ENCODE assay signal across 11 cellular contexts in the genomic region with DNA sequence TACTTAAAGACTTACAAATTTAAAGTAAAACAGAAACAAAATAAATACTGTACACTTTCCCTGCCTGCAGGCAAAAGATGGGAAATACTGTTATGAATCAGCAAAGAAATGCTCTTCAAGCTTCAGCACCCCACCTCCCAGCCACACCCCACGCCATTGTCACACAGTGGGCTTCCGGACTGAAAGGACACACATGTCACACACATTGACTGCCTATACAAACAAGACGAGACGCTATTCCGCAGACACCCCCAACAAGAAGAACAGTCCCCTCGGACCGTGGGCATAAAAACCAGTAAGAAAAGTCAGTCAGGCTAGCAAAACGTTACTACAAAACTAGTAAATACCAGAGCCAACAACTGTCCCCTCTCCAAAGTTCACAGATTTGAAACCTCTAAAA. TPM values are rescaled to one million over a fixed set of nuclear protein-coding genes. Genes with fewer than 3 reads are reported as not detected.
DNase-seq lines count a peak whose midpoint lies in the region; ATAC-seq and TF ChIP-seq lines count a peak whose summit lies in the region.
"Had no signal": no experiment of that assay in that cellular context is flagged by ENCODE, and none has a peak within 500 bp of the region (broad histone marks: within the 10 kb centered on the region; RNA-seq: fewer than 3 reads in every experiment).

No MANE protein-coding gene starts in this region.

- no peak for TF ChIP-seq CTCF in activated CD8-positive, alpha-beta T cell treated with anti-CD3 and anti-CD28 coated beads for 36 hours (IDR thresholded peaks at IDR 0.05)
- TF ChIP-seq CTCF in Calu3 (IDR thresholded peaks at IDR 0.05; ENCODE audit: unreplicated experiment) (no peak), RWPE1 (conservative IDR thresholded peaks at IDR 0.05; ENCODE audit: low read depth) (no peak)

- DNase-seq in stimulated activated CD4-positive, alpha-beta T cell treated with anti-CD3 and anti-CD28 coated beads, Interleukin-15, amount 100 ng/mL, for 24 hours, result peak; percentile 44
- DNase-seq in stimulated activated CD4-positive, alpha-beta T cell treated with anti-CD3 and anti-CD28 coated beads, Interleukin-12 subunit alpha, Interleukin-12 subunit beta, amount 100 ng/mL, for 4 hours, result no peak
- peak; percentile 73 for DNase-seq in activated CD8-positive, alpha-beta T cell treated with anti-CD3 and anti-CD28 coated beads for 36 hours
- DNase-seq in stimulated activated naive CD8-positive, alpha-beta T cell treated with anti-CD3 and anti-CD28 coated beads, Interleukin-15, amount 100 ng/mL, for 72 hours, result peak in 1 of 2 donors; percentile 55
- DNase-seq in Calu3 (no peak), LoVo (ENCODE audit: low spot score) (no peak), RWPE1 (ENCODE audit: low spot score) (no peak)
- DNase-seq: testis had no signal

- BruUV-seq in Calu3 (replicated peaks; lab: Mats Ljungman, UMichigan), result no TSS peak

- no peaks in the 10 kb centered on the region for H3K27me3 Mint-ChIP-seq in activated CD8-positive, alpha-beta T cell treated with anti-CD3 and anti-CD28 coated beads for 36 hours
- no peaks in the 10 kb centered on the region for H3K27me3 Mint-ChIP-seq in stimulated activated naive CD8-positive, alpha-beta T cell treated with anti-CD3 and anti-CD28 coated beads, Interleukin-15, amount 100 ng/mL, for 72 hours
- peaks cover 11% of the 10 kb centered on the region for H3K27me3 Mint-ChIP-seq in Calu3 (ENCODE audit: unreplicated experiment)

- H3K36me3 Mint-ChIP-seq in activated CD8-positive, alpha-beta T cell treated with anti-CD3 and anti-CD28 coated beads for 36 hours (ENCODE audit: low read depth), result peaks cover 1% of the 10 kb centered on the region
- H3K36me3 Mint-ChIP-seq in Calu3 (ENCODE audit: insufficient read depth, unreplicated experiment), result no peaks in the 10 kb centered on the region

- H3K27ac ChIP-seq in RWPE1, result no peak overlapping the region
- H3K27ac ChIP-seq: BLaER1, epithelial cell of prostate, testis had no signal

- H3K9me3 Mint-ChIP-seq in activated CD8-positive, alpha-beta T cell treated with anti-CD3 and anti-CD28 coated beads for 36 hours, result no peaks in the 10 kb centered on the region
- no peaks in the 10 kb centered on the region for H3K9me3 Mint-ChIP-seq in stimulated activated naive CD8-positive, alpha-beta T cell treated with anti-CD3 and anti-CD28 coated beads, Interleukin-15, amount 100 ng/mL, for 72 hours
- no peaks in the 10 kb centered on the region for H3K9me3 Mint-ChIP-seq in Calu3 (ENCODE audit: low read depth, unreplicated experiment)

- intact Hi-C loops in activated CD8-positive, alpha-beta T cell treated with anti-CD3 and anti-CD28 coated beads for 36 hours (cut with micrococcal nuclease), result loop anchor here (10.0 kb wide), 2 partner anchors 80 to 220 kb away; no protein-coding TSS in a partner anchor
- intact Hi-C loops in Calu3 (cut with micrococcal nuclease; ENCODE audit: unreplicated experiment), result no loop called here

- H3K4me3 Mint-ChIP-seq in activated CD8-positive, alpha-beta T cell treated with anti-CD3 and anti-CD28 coated beads for 36 hours, result peak overlapping the region; percentile 55
- H3K4me3 Mint-ChIP-seq in stimulated activated naive CD8-positive, alpha-beta T cell treated with anti-CD3 and anti-CD28 coated beads, Interleukin-15, amount 100 ng/mL, for 72 hours, result peak overlapping the region; percentile 21 to 35
- H3K4me3 Mint-ChIP-seq in Calu3 (ENCODE audit: low read depth, unreplicated experiment), result no peak overlapping the region

- H3K27ac Mint-ChIP-seq in activated CD8-positive, alpha-beta T cell treated with anti-CD3 and anti-CD28 coated beads for 36 hours, result peak overlapping the region; percentile 47
- peak overlapping the region; percentile 1 to 80 for H3K27ac Mint-ChIP-seq in stimulated activated naive CD8-positive, alpha-beta T cell treated with anti-CD3 and anti-CD28 coated beads, Interleukin-15, amount 100 ng/mL, for 72 hours
- no peak overlapping the region for H3K27ac Mint-ChIP-seq in Calu3 (ENCODE audit: unreplicated experiment)

- CTCF ChIA-PET in activated CD8-positive, alpha-beta T cell treated with anti-CD3 and anti-CD28 coated beads for 36 hours (lab: Charles Lee), result interaction anchor here (1.0 to 1.1 kb wide), 2 partner anchors 20 to 23 kb away, joined by 3 read pairs; no protein-coding TSS in a partner anchor
- CTCF ChIA-PET in Calu3 (lab: Charles Lee), result no interaction called here
- CTCF ChIA-PET in RWPE1 (lab: Yijun Ruan, JAX), result interaction anchor here (0.7 kb wide), 1 partner anchor 78 kb away, joined by 3 read pairs; no protein-coding TSS in a partner anchor

- POLR2A ChIA-PET in activated CD8-positive, alpha-beta T cell treated with anti-CD3 and anti-CD28 coated beads for 36 hours (lab: Charles Lee), result interaction anchor here (1.2 to 1.6 kb wide), 5 partner anchors 11 to 245 kb away, joined by 3 to 4 read pairs (median 3); a partner anchor contains a TSS
- POLR2A ChIA-PET in RWPE1 (lab: Yijun Ruan, JAX; ENCODE audit: low non-redundant PET), result no interaction called here

- ATAC-seq in HG03064 (IDR thresholded peaks at IDR 0.05; ENCODE audit: low read depth, unreplicated experiment), result peak; percentile 96
- peak; percentile 74 for ATAC-seq in activated CD8-positive, alpha-beta T cell treated with anti-CD3 and anti-CD28 coated beads for 36 hours
- ATAC-seq in stimulated activated naive CD8-positive, alpha-beta T cell treated with anti-CD3 and anti-CD28 coated beads, Interleukin-15, amount 100 ng/mL, for 72 hours, result peak; percentile 82

- H3K4me1 Mint-ChIP-seq in activated CD8-positive, alpha-beta T cell treated with anti-CD3 and anti-CD28 coated beads for 36 hours (ENCODE audit: low read depth), result peaks cover 34% of the 10 kb centered on the region
- H3K4me1 Mint-ChIP-seq in stimulated activated naive CD8-positive, alpha-beta T cell treated with anti-CD3 and anti-CD28 coated beads, Interleukin-15, amount 100 ng/mL, for 72 hours, result peaks cover 43% of the 10 kb centered on the region
- H3K4me1 Mint-ChIP-seq in Calu3 (ENCODE audit: low read depth, unreplicated experiment), result no peaks in the 10 kb centered on the region

RNA-seq across cellular contexts. Expression of a gene that starts 22.2 kb away (rescaled TPM):
- 10 to 100 TPM; 29.5 to 29.9 TPM for total RNA-seq in activated CD8-positive, alpha-beta T cell treated with anti-CD3 and anti-CD28 coated beads for 36 hours
- total RNA-seq in Calu3 (2022), result 66.6 and 102 TPM in 2 replicates

Comparison
In these comparisons a context has a peak if more than half of its experiments do, and no peak if none do; other contexts are left out.
1. DNase-seq: peak in stimulated activated CD4-positive, alpha-beta T cell treated with anti-CD3 and anti-CD28 coated beads, Interleukin-15, amount 100 ng/mL, for 24 hours (single experiment) and activated CD8-positive, alpha-beta T cell treated with anti-CD3 and anti-CD28 coated beads for 36 hours (single experiment); none in stimulated activated CD4-positive, alpha-beta T cell treated with anti-CD3 and anti-CD28 coated beads, Interleukin-12 subunit alpha, Interleukin-12 subunit beta, amount 100 ng/mL, for 4 hours (single experiment), Calu3 (single experiment), LoVo (single experiment) and RWPE1 (single experiment).
2. Peak in every context shown above with its lines, with median percentiles within 50 percentile points of each other: ATAC-seq.